In genomic region chr3:116242825-116243224, GRCh38 we compare ENCODE assay signal across 20 cellular contexts.
"Had no signal": no experiment of that assay in that cellular context is flagged by ENCODE, and none has a peak within 500 bp of the region (broad histone marks: within the 10 kb centered on the region; RNA-seq: fewer than 3 reads in every experiment).

No MANE protein-coding gene starts in this region.

- H3K4me1 Mint-ChIP-seq: immature natural killer cell; memory B cell; stimulated activated naive B cell treated with anti-CD40 and anti-IgM and Interleukin-4, amounts not matched to agents 10 μg/mL and 1 μg/mL and 100 μg/mL, for 72 hours; stimulated activated naive CD8-positive, alpha-beta T cell treated with anti-CD3 and anti-CD28 coated beads, Interleukin-15, amount 100 ng/mL, for 72 hours had no signal

- H2AFZ ChIP-seq: parathyroid adenoma had no signal

- H3K27me3 Mint-ChIP-seq: effector memory CD8-positive, alpha-beta T cell; memory B cell; natural killer cell treated with Interleukin-12 subunit alpha and Interleukin-12 subunit beta and Interleukin-15 and Interleukin-18, amount 100 ng/mL, for 72 hours; stimulated activated naive B cell treated with anti-CD40 and anti-IgM and Interleukin-4, amounts not matched to agents 10 μg/mL and 1 μg/mL and 100 μg/mL, for 72 hours; stimulated activated naive CD8-positive, alpha-beta T cell treated with anti-CD3 and anti-CD28 coated beads, Interleukin-15, amount 100 ng/mL, for 72 hours had no signal

- FAIRE-seq: keratinocyte had no signal

- H3K9me3 ChIP-seq: esophagus squamous epithelium, left ventricle myocardium inferior, lower lobe of right lung, prostate gland, right lobe of liver, testis, tibial nerve, upper lobe of right lung had no signal

- H3K4me3 ChIP-seq: esophagus squamous epithelium, left ventricle myocardium inferior, lower lobe of right lung, prostate gland, right lobe of liver, testis, tibial nerve, upper lobe of right lung had no signal

- H3K27me3 ChIP-seq: esophagus squamous epithelium, right lobe of liver, testis, tibial nerve, upper lobe of right lung had no signal

- H3K27ac ChIP-seq: esophagus squamous epithelium, left ventricle myocardium inferior, lower lobe of right lung, parathyroid adenoma, prostate gland, right lobe of liver, testis, tibial nerve, upper lobe of right lung had no signal

- DNase-seq: effector memory CD8-positive, alpha-beta T cell; esophagus squamous epithelium; immature natural killer cell; left cardiac atrium; left ventricle myocardium inferior; lower lobe of right lung; midbrain; occipital lobe; right lobe of liver; stimulated activated CD4-positive, alpha-beta T cell treated with anti-CD3 and anti-CD28 coated beads, Interleukin-4, amount 100 ng/mL, for 24 hours; stimulated activated naive B cell treated with anti-CD40 and anti-IgM and Interleukin-4, amounts not matched to agents 10 μg/mL and 1 μg/mL and 100 μg/mL, for 72 hours; stimulated activated naive CD8-positive, alpha-beta T cell treated with anti-CD3 and anti-CD28 coated beads, Interleukin-15, amount 100 ng/mL, for 72 hours; testis; upper lobe of right lung had no signal

- ATAC-seq: effector memory CD8-positive, alpha-beta T cell; lower lobe of right lung; natural killer cell treated with Interleukin-12 subunit alpha and Interleukin-12 subunit beta and Interleukin-15 and Interleukin-18, amount 100 ng/mL, for 72 hours; right lobe of liver; stimulated activated naive B cell treated with anti-CD40 and anti-IgM and Interleukin-4, amounts not matched to agents 10 μg/mL and 1 μg/mL and 100 μg/mL, for 72 hours; stimulated activated naive CD8-positive, alpha-beta T cell treated with anti-CD3 and anti-CD28 coated beads, Interleukin-15, amount 100 ng/mL, for 72 hours; upper lobe of right lung had no signal

- H3K36me3 ChIP-seq: esophagus squamous epithelium, left ventricle myocardium inferior, lower lobe of right lung, prostate gland, right lobe of liver, tibial nerve, upper lobe of right lung had no signal

- H3K4me1 ChIP-seq: esophagus squamous epithelium, left ventricle myocardium inferior, lower lobe of right lung, parathyroid adenoma, prostate gland, right lobe of liver, testis, tibial nerve, upper lobe of right lung had no signal

- H3K36me3 Mint-ChIP-seq: immature natural killer cell; memory B cell; natural killer cell treated with Interleukin-12 subunit alpha and Interleukin-12 subunit beta and Interleukin-15 and Interleukin-18, amount 100 ng/mL, for 72 hours; stimulated activated naive B cell treated with anti-CD40 and anti-IgM and Interleukin-4, amounts not matched to agents 10 μg/mL and 1 μg/mL and 100 μg/mL, for 72 hours had no signal

- H3K4me3 Mint-ChIP-seq: effector memory CD8-positive, alpha-beta T cell; immature natural killer cell; memory B cell; natural killer cell treated with Interleukin-12 subunit alpha and Interleukin-12 subunit beta and Interleukin-15 and Interleukin-18, amount 100 ng/mL, for 72 hours; stimulated activated naive B cell treated with anti-CD40 and anti-IgM and Interleukin-4, amounts not matched to agents 10 μg/mL and 1 μg/mL and 100 μg/mL, for 72 hours; stimulated activated naive CD8-positive, alpha-beta T cell treated with anti-CD3 and anti-CD28 coated beads, Interleukin-15, amount 100 ng/mL, for 72 hours had no signal

- H3K27ac Mint-ChIP-seq: effector memory CD8-positive, alpha-beta T cell; immature natural killer cell; memory B cell; natural killer cell treated with Interleukin-12 subunit alpha and Interleukin-12 subunit beta and Interleukin-15 and Interleukin-18, amount 100 ng/mL, for 72 hours; stimulated activated naive B cell treated with anti-CD40 and anti-IgM and Interleukin-4, amounts not matched to agents 10 μg/mL and 1 μg/mL and 100 μg/mL, for 72 hours had no signal

- H3K79me2 ChIP-seq: parathyroid adenoma had no signal

- H3K9ac ChIP-seq: parathyroid adenoma had no signal
